8 cellular contexts compared by ENCODE assay signal in the genomic region with DNA sequence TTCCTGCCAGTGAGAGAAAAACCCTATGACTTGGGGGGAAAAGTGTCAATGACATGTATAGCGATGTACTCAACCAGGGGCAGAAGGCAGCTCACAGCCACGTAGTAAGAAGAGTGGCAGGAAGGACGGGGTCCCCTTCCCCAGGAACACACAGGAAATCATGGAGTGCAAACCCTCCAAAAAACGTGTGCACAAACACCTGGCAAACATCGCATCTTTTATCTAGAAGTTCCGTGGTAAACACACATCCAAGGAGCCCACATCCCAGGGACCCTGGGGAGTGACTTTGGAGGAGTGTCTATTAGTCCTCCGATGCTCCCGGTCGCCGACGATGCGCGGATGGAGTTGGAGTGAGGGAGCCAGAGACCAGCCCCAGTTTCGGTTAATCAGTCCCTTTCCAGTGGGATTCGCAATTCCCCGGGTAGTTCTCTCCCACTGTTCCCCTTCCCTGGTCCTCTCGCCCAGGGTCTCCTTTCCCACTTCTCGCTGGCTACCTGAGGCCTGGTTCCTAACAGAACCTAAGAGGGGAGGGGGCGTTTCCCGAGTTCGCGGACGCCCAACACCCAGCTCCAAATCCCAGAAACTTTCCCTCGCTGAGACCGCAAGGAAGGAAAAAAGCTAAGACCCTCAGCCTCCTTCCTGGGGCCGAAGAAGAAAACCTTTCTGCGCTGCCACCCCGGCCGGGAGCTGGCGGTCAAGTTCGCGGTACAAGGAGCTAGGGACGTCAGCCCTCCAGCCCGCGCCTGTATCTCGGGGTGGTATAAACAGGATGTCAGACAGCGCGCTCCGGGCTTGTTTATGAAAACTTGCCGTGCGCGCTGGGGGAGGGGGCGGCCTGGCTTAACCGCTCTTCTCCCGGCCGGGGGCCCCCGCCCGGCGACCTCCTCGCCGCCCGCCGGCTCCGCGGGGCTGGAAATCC. TPM values are rescaled to one million over a fixed set of nuclear protein-coding genes. Genes with fewer than 3 reads are reported as not detected.
DNase-seq lines count a peak whose midpoint lies in the region; ATAC-seq, FAIRE-seq and TF ChIP-seq lines count a peak whose summit lies in the region.

No MANE protein-coding gene starts in this region.

- TSS peak; percentile 48 for BruUV-seq in endothelial cell of umbilical vein (replicated peaks; lab: Mats Ljungman, UMichigan)

- FAIRE-seq in endothelial cell of umbilical vein (lab: Jason Lieb, UNC), result no peak

- peak overlapping the region; percentile 20 for H2AFZ ChIP-seq in endothelial cell of umbilical vein (ENCODE audit: low read depth, low read length)

- H3K27ac ChIP-seq in endothelial cell of umbilical vein (ENCODE audit: insufficient read depth, low read depth, low read length) (peak overlapping the region; percentile 92), mucosa of rectum (ENCODE audit: low read depth in 2 of 2, low read length in 2 of 2) (peak overlapping the region; percentile 93 to 95)

- H3K9ac ChIP-seq in endothelial cell of umbilical vein (replicated peaks; ENCODE audit: extremely low read depth, insufficient read depth, low read length) (peak overlapping the region; percentile 91), mucosa of rectum (ENCODE audit: low read depth in 1 of 2, low read length in 2 of 2) (peak overlapping the region; percentile 68 to 97)

- H3K79me2 ChIP-seq in endothelial cell of umbilical vein (ENCODE audit: control insufficient read depth, insufficient read depth, low read length), result peaks cover 57% of the 10 kb centered on the region

- H3K4me3 ChIP-seq in endothelial cell of umbilical vein (replicated peaks in 1 of 3; ENCODE audit: insufficient read depth in 1 of 3, low read depth in 1 of 3, low read length in 3 of 3), result peak overlapping the region; percentile 79 to 94 (median 85)
- peak overlapping the region; percentile 64 to 93 for H3K4me3 ChIP-seq in mucosa of rectum (ENCODE audit: low read length in 2 of 2)

- TF ChIP-seq CTCF in endothelial cell of umbilical vein (IDR thresholded peaks at IDR 0.05; ENCODE audit: extremely low read depth in 1 of 2, insufficient read depth in 1 of 2, low read depth in 1 of 2, low read length in 2 of 2), result no peak

- intact Hi-C loops in endothelial cell of umbilical vein (cut with micrococcal nuclease), result loop anchor here (1.0 to 10.0 kb wide), 10 partner anchors 32 to 701 kb away; partner anchors contain the start of gene RAVER2

- no peaks in the 10 kb centered on the region for H3K27me3 ChIP-seq in endothelial cell of umbilical vein (ENCODE audit: control insufficient read depth in 2 of 2, insufficient read depth in 2 of 2, low read length in 2 of 2)
- H3K27me3 ChIP-seq in mucosa of rectum (ENCODE audit: control insufficient read depth in 2 of 2, insufficient read depth in 2 of 2, low read length in 2 of 2), result no peaks in the 10 kb centered on the region

- peaks cover 34% of the 10 kb centered on the region for H3K4me1 ChIP-seq in endothelial cell of umbilical vein (ENCODE audit: control insufficient read depth, extremely low read depth, insufficient read depth, low read length)
- peaks cover 5 to 19% of the 10 kb centered on the region in 2 donors for H3K4me1 ChIP-seq in mucosa of rectum (ENCODE audit: control insufficient read depth in 2 of 2, insufficient read depth in 2 of 2, low read length in 2 of 2)

- POLR2A ChIA-PET in endothelial cell of umbilical vein (lab: Charles Lee), result interaction anchor here (0.6 to 1.9 kb wide), 6 partner anchors 37 to 280 kb away, joined by 3 to 5 read pairs (median 3); no protein-coding TSS in a partner anchor

- no peaks in the 10 kb centered on the region for H3K36me3 ChIP-seq in endothelial cell of umbilical vein (ENCODE audit: control insufficient read depth in 2 of 2, extremely low read depth in 1 of 2, insufficient read depth in 2 of 2, low read length in 2 of 2)
- H3K36me3 ChIP-seq in mucosa of rectum (ENCODE audit: control insufficient read depth in 2 of 2, insufficient read depth in 2 of 2, low read length in 2 of 2), result no peaks in the 10 kb centered on the region

- DNase-seq in NCI-H1092 treated with DMSO at 0.1 percent for 48 hours (lab: John Stamatoyannopoulos, UW) (peak; percentile 37), NCI-H1092 (lab: John Stamatoyannopoulos, UW) (no peak), NCI-H510A treated with DMSO at 0.1 percent for 48 hours (lab: John Stamatoyannopoulos, UW) (peak; percentile 42), endothelial cell of umbilical vein (ENCODE audit: low read depth, low spot score) (peak; percentile 71)
- DNase-seq in activated CD8-positive, alpha-beta memory T cell treated with anti-CD3 and anti-CD28 coated beads, Interleukin-2, amount 50 U/mL, for 4 hours, result peak; percentile 71
- DNase-seq in stimulated activated CD8-positive, alpha-beta memory T cell treated with anti-CD3 and anti-CD28 coated beads, Interleukin-7, amount 100 ng/mL, for 1 hour (ENCODE audit: low read depth in 2 of 2), result peak; percentile 43 to 44

- H3K9me3 ChIP-seq in endothelial cell of umbilical vein (replicated peaks; ENCODE audit: control insufficient read depth, insufficient read depth, low read length) (no peaks in the 10 kb centered on the region), mucosa of rectum (ENCODE audit: control insufficient read depth in 2 of 2, low read length in 2 of 2) (no peaks in the 10 kb centered on the region)

- no peaks in the 10 kb centered on the region for H3K9me1 ChIP-seq in endothelial cell of umbilical vein (replicated peaks; ENCODE audit: control insufficient read depth, extremely low read depth, insufficient read depth, low read length)

- peak overlapping the region; percentile 95 for H3K4me2 ChIP-seq in endothelial cell of umbilical vein (ENCODE audit: insufficient read depth, low read length)

- CTCF ChIA-PET in endothelial cell of umbilical vein (lab: Charles Lee), result interaction anchor here (0.9 to 2.2 kb wide), 14 partner anchors 12 to 722 kb away, joined by 3 to 11 read pairs (median 4); no protein-coding TSS in a partner anchor

- dilution Hi-C loops in endothelial cell of umbilical vein (cut with MboI; ENCODE audit: extremely low pct_ligation_motif_present, low sequenced_read_pairs), result no loop called here

- H4K20me1 ChIP-seq in endothelial cell of umbilical vein (replicated peaks; ENCODE audit: control insufficient read depth, extremely low read depth, insufficient read depth, low read length), result no peaks in the 10 kb centered on the region

- no peak for TF ChIP-seq POLR2A in endothelial cell of umbilical vein (IDR thresholded peaks at IDR 0.05; ENCODE audit: low read depth, low read length)

- peak; percentile 44 for ATAC-seq in HG02870 (IDR thresholded peaks at IDR 0.05; ENCODE audit: unreplicated experiment)

TF ChIP-seq in endothelial cell of umbilical vein, 7 proteins besides CTCF, POLR2A, EP300 and RAD21:
- TF ChIP-seq MAX (IDR thresholded peaks at IDR 0.05; ENCODE audit: insufficient read depth, insufficient read length) (no peak), JUN (IDR thresholded peaks at IDR 0.05; ENCODE audit: borderline replicate concordance, insufficient read depth, insufficient read length, low read depth) (no peak), MYC (IDR thresholded peaks at IDR 0.05; ENCODE audit: low read depth, low read length) (no peak), GATA2 (IDR thresholded peaks at IDR 0.05; ENCODE audit: insufficient read depth, insufficient read length, low read depth, low read length) (no peak), FOS (IDR thresholded peaks at IDR 0.05; ENCODE audit: borderline replicate concordance, insufficient read depth, low read length) (no peak), POLR2AphosphoS5 (IDR thresholded peaks at IDR 0.05; ENCODE audit: insufficient read depth, low read depth, low read length) (no peak), EZH2 (IDR thresholded peaks at IDR 0.05; ENCODE audit: borderline replicate concordance, low read depth, low read length, severe bottlenecking) (no peak)

RNA-seq across cellular contexts. Expression of gene JAK1, which starts 0.9 kb away (rescaled TPM):
- total RNA-seq in endothelial cell of umbilical vein, result 152 and 177 TPM in 2 replicates
- 60.1 and 68.8 TPM in 2 replicates for polyA plus RNA-seq in endothelial cell of umbilical vein
- polyA plus RNA-seq in endothelial cell of umbilical vein (2011; cell fraction: cytosol; rRNA removed), result 75.4 and 89.5 TPM in 2 replicates
- polyA plus RNA-seq in endothelial cell of umbilical vein (2011; cell fraction: nucleus; rRNA removed), result 149 and 163 TPM in 2 replicates
- polyA plus RNA-seq in endothelial cell of umbilical vein (2012), result 128 and 187 TPM in 2 replicates
- 180 and 216 TPM in 2 replicates for polyA minus RNA-seq in endothelial cell of umbilical vein
- 36.5 TPM for polyA minus RNA-seq in endothelial cell of umbilical vein (2011; cell fraction: cytosol; rRNA and poly(A)+ RNA removed)
- 174 and 238 TPM in 2 replicates for polyA minus RNA-seq in endothelial cell of umbilical vein (2011; cell fraction: nucleus; rRNA and poly(A)+ RNA removed)
